ENCODE assay signal across 19 cellular contexts in genomic region chrX:153693216-153694086, GRCh38. TPM values are rescaled to one million over a fixed set of nuclear protein-coding genes. Genes with fewer than 3 reads are reported as not detected.
DNase-seq lines count a peak whose midpoint lies in the region; ATAC-seq, FAIRE-seq and TF ChIP-seq lines count a peak whose summit lies in the region.
"Had no signal": no experiment of that assay in that cellular context is flagged by ENCODE, and none has a peak within 500 bp of the region (broad histone marks: within the 10 kb centered on the region; RNA-seq: fewer than 3 reads in every experiment).

No MANE protein-coding gene starts in this region.

- no peak for FAIRE-seq in A549 (lab: Jason Lieb, UNC)
- FAIRE-seq: GM12891 had no signal

- POLR2A ChIA-PET in A549 (lab: Yijun Ruan, JAX) (no interaction called here), Panc1 (lab: Charles Lee) (no interaction called here)

- peaks cover 7% of the 10 kb centered on the region; the same call in 2 of the 3 replicates for H3K4me1 ChIP-seq in A549
- peaks cover 14% of the 10 kb centered on the region for H3K4me1 ChIP-seq in Panc1 (ENCODE audit: control insufficient read depth, insufficient read depth, low read length)
- H3K4me1 ChIP-seq in osteoblast (ENCODE audit: insufficient read depth, low read length): no peaks in the 10 kb centered on the region
- H3K4me1 ChIP-seq in ovary (ENCODE audit: insufficient read depth): no peaks in the 10 kb centered on the region

- TF ChIP-seq POLR2A in A549 (IDR thresholded peaks at IDR 0.05; ENCODE audit: low read length): no peak
- TF ChIP-seq POLR2A in ovary (IDR thresholded peaks at IDR 0.05): no peak

- no peak for TF ChIP-seq CTCF in A549 (IDR thresholded peaks at IDR 0.05)
- no peak for TF ChIP-seq CTCF in Panc1 (IDR thresholded peaks at IDR 0.05)
- no peak for TF ChIP-seq CTCF in osteoblast (IDR thresholded peaks at IDR 0.05; ENCODE audit: extremely low read depth, low read depth, low read length)
- no peak for TF ChIP-seq CTCF in ovary (IDR thresholded peaks at IDR 0.05)

- intact Hi-C loops in Panc1 (cut with micrococcal nuclease; ENCODE audit: unreplicated experiment): no loop called here
- intact Hi-C loops in ovary (cut with DNase I): no loop called here

- CTCF ChIA-PET in A549 (lab: Yijun Ruan, JAX) (interaction anchor here (2.6 kb wide), 1 partner anchor 15 kb away, joined by 9 read pairs; no protein-coding TSS in a partner anchor), Panc1 (lab: Charles Lee) (no interaction called here)

- no peak overlapping the region for H2AFZ ChIP-seq in osteoblast (ENCODE audit: low read length)

- DNase-seq in A549 (ENCODE audit: low read depth in 1 of 2, low spot score in 1 of 2) (no peak), Panc1 (ENCODE audit: low read depth, low spot score) (no peak), islet precursor cell (peak; percentile 42), osteoblast (ENCODE audit: insufficient read length, low spot score, missing footprints) (peak; percentile 29), ovary (no peak)
- no peak for DNase-seq in stimulated activated CD4-positive, alpha-beta T cell treated with anti-CD3 and anti-CD28 coated beads, Interleukin-4, amount 100 ng/mL, for 24 hours
- DNase-seq: CD8-positive, alpha-beta T cell; GOT3; NCI-H1092 treated with DMSO at 0.1 percent for 48 hours; NCI-H2081; NCI-H510A; NCI-H774; OCI-M1; SHP77 treated with DMSO at 0.1 percent for 48 hours had no signal

- H3K9me3 ChIP-seq in A549 (no peaks in the 10 kb centered on the region), Panc1 (ENCODE audit: control insufficient read depth, insufficient read depth, low read depth, low read length) (no peaks in the 10 kb centered on the region), osteoblast (ENCODE audit: low read depth, low read length) (no peaks in the 10 kb centered on the region), ovary (no peaks in the 10 kb centered on the region)

- WGBS in A549 (ENCODE audit: missing lambda C conversion rate): 93% methylated on average over 13 of the region's 31 CpGs
- 83 to 87% (median 85%) methylated on average over 27 to 31 of the region's 31 CpGs for WGBS in ovary, 3 donors

- in situ Hi-C loops in Panc1 (cut with HindIII; ENCODE audit: low pct_unique_long_range_greater_than_20kb, low sequenced_read_pairs): no loop called here

- H4K20me1 ChIP-seq in osteoblast (ENCODE audit: insufficient read depth, low read length): peaks cover 12% of the 10 kb centered on the region

- BruUV-seq in Panc1 (replicated peaks; lab: Mats Ljungman, UMichigan): no TSS peak

- H3K27me3 ChIP-seq in Panc1 (ENCODE audit: control insufficient read depth, insufficient read depth, low read length) (no peaks in the 10 kb centered on the region), osteoblast (ENCODE audit: insufficient read depth, low read length) (no peaks in the 10 kb centered on the region), ovary (no peaks in the 10 kb centered on the region)

- ATAC-seq in A549 (peak in 1 of 2 experiments; percentile 5; a peak in 3 of 6 replicates), Panc1 (peak; percentile 6), HG03108 (IDR thresholded peaks at IDR 0.05; ENCODE audit: unreplicated experiment) (no peak)
- ATAC-seq: CD8-positive, alpha-beta T cell; HCT116 had no signal

- no peaks in the 10 kb centered on the region for H3K36me3 ChIP-seq in Panc1 (ENCODE audit: control insufficient read depth, insufficient read depth, low read length)
- H3K36me3 ChIP-seq in osteoblast (ENCODE audit: insufficient read depth, low read length): no peaks in the 10 kb centered on the region
- no peaks in the 10 kb centered on the region for H3K36me3 ChIP-seq in ovary

- no peak for TF ChIP-seq RAD21 in A549 (conservative IDR thresholded peaks at IDR 0.05 in 1 of 2, IDR thresholded peaks at IDR 0.05 in 1 of 2)

- H3K27ac ChIP-seq in A549: no peak overlapping the region
- no peak overlapping the region for H3K27ac ChIP-seq in Panc1 (ENCODE audit: low read length)
- H3K27ac ChIP-seq in osteoblast (ENCODE audit: low read depth, low read length): no peak overlapping the region
- no peak overlapping the region for H3K27ac ChIP-seq in ovary
- H3K27ac ChIP-seq: BLaER1 treated with 17β-estradiol and CSF1 and Interleukin-3, amounts not matched to agents 10 nM and 100 nM had no signal

- H3K4me2 ChIP-seq in A549 (no peak overlapping the region), osteoblast (ENCODE audit: insufficient read depth, low read length) (no peak overlapping the region)

- no peak for TF ChIP-seq EP300 in A549 (IDR thresholded peaks at IDR 0.05)
- no peak for TF ChIP-seq EP300 in ovary (IDR thresholded peaks at IDR 0.05)

- peaks cover 3% of the 10 kb centered on the region for H3K79me2 ChIP-seq in osteoblast (ENCODE audit: insufficient read depth, low read length)

- no peak overlapping the region for H3K4me3 ChIP-seq in A549
- H3K4me3 ChIP-seq in Panc1 (ENCODE audit: low read depth in 2 of 2, low read length in 2 of 2): no peak overlapping the region
- H3K4me3 ChIP-seq in osteoblast (ENCODE audit: insufficient read depth, low read length): no peak overlapping the region
- H3K4me3 ChIP-seq in ovary: no peak overlapping the region
- H3K4me3 ChIP-seq: BLaER1 treated with 17β-estradiol and CSF1 and Interleukin-3, amounts not matched to agents 10 nM and 100 nM had no signal

TF ChIP-seq in A549, 52 proteins besides CTCF, POLR2A, EP300 and RAD21:
- TF ChIP-seq POLR2AphosphoS2 (conservative IDR thresholded peaks at IDR 0.05; ENCODE audit: low read length): 0 out of 2 replicates have a peak, but pooled peaks have one; percentile 44
- no peak for TF ChIP-seq RCOR1 (IDR thresholded peaks at IDR 0.05; ENCODE audit: low read depth, low read length)
TF ChIP-seq in A549: peak in this region for 1.

RNA-seq across cellular contexts. Expression of gene SLC6A8, which starts 5.7 kb away (rescaled TPM):
- polyA plus RNA-seq in A549 (2011; rRNA removed) (2.0 and 3.4 TPM in 2 replicates), A549 (2017; fragmentation: RNase III; extraction: RNeasy Plus Mini Kit Qiagen cat#74134 plus additional on column Dnase treatment) (5.7 to 6.9 TPM (median 6.1 TPM) in 3 replicates), ovary (10 to 100 TPM in 1 of 2 donors, 1 to 10 TPM in 1; 7.5 to 10.0 TPM)
- 4.2 and 7.4 TPM in 2 replicates for polyA plus RNA-seq in A549 (2012; cell fraction: cytosol; rRNA removed)
- polyA plus RNA-seq in A549 (2012; cell fraction: nucleus; rRNA removed): 10.2 and 14.9 TPM in 2 replicates
- 8.6 and 9.8 TPM in 2 replicates for polyA minus RNA-seq in A549 (2011; rRNA and poly(A)+ RNA removed)
- total RNA-seq in Panc1 (2021; ENCODE audit: unreplicated experiment) (125 TPM), osteoblast (15.3 and 19.5 TPM in 2 replicates), ovary (10 to 100 TPM in 5 of 7 donors, 1 to 10 TPM in 2; 6.3 to 23.5 (median 16.3) TPM)
- 165 TPM for polyA plus RNA-seq in Panc1 (2012; ENCODE audit: insufficient read length)

RNA-seq across cellular contexts. Expression of gene PNCK, which starts 19.8 kb away (rescaled TPM):
- polyA plus RNA-seq in A549 (2011; rRNA removed) (0.17 TPM in 2 replicates), A549 (2017; fragmentation: RNase III; extraction: RNeasy Plus Mini Kit Qiagen cat#74134 plus additional on column Dnase treatment) (0.13 to 0.30 TPM (median 0.25 TPM) in 3 replicates), ovary (1 to 10 TPM in 1 of 2 donors, under 1 TPM in 1; 0.87 to 1.1 TPM)
- 0.08 and 0.09 TPM in 2 replicates for polyA plus RNA-seq in A549 (2012; cell fraction: cytosol; rRNA removed)
- polyA plus RNA-seq in A549 (2012; cell fraction: nucleus; rRNA removed): 0.64 and 1.3 TPM in 2 replicates
- not detected in 2 replicates for polyA minus RNA-seq in A549 (2011; rRNA and poly(A)+ RNA removed)
- total RNA-seq in Panc1 (2021; ENCODE audit: unreplicated experiment) (2.3 TPM), osteoblast (0.29 and 0.36 TPM in 2 replicates), ovary (1 to 10 TPM in 4 of 7 donors, under 1 TPM in 2, not detected in 1; 0.51 to 5.9 (median 1.6) TPM)
- polyA plus RNA-seq in Panc1 (2012; ENCODE audit: insufficient read length): 2.2 TPM
- total RNA-seq: RPMI7951 had no signal

RNA-seq across cellular contexts. Expression of gene BCAP31, which starts 30.7 kb away (rescaled TPM):
- 217 and 257 TPM in 2 replicates for polyA plus RNA-seq in A549 (2011; rRNA removed)
- polyA plus RNA-seq in A549 (2012; cell fraction: cytosol; rRNA removed): 205 and 233 TPM in 2 replicates
- 237 and 262 TPM in 2 replicates for polyA plus RNA-seq in A549 (2012; cell fraction: nucleus; rRNA removed)
- 335 to 351 TPM (median 349 TPM) in 3 replicates for polyA plus RNA-seq in A549 (2017; fragmentation: RNase III; extraction: RNeasy Plus Mini Kit Qiagen cat#74134 plus additional on column Dnase treatment)
- 175 and 185 TPM in 2 replicates for polyA minus RNA-seq in A549 (2011; rRNA and poly(A)+ RNA removed)
- 432 TPM for total RNA-seq in Panc1 (2021; ENCODE audit: unreplicated experiment)
- polyA plus RNA-seq in Panc1 (2012; ENCODE audit: insufficient read length): 455 TPM
- 114 and 118 TPM in 2 replicates for total RNA-seq in osteoblast
- 100 to 1,000 TPM in 5 of 7 donors, 10 to 100 TPM in 2; 53.7 to 146 (median 126) TPM for total RNA-seq in ovary
- 100 to 1,000 TPM; 151 to 195 TPM for polyA plus RNA-seq in ovary

RNA-seq across cellular contexts. Expression of gene ABCD1, which starts 31.2 kb away (rescaled TPM):
- polyA plus RNA-seq in A549 (2011; rRNA removed) (1.7 and 1.8 TPM in 2 replicates), A549 (2017; fragmentation: RNase III; extraction: RNeasy Plus Mini Kit Qiagen cat#74134 plus additional on column Dnase treatment) (3.3 to 5.1 TPM (median 3.8 TPM) in 3 replicates), ovary (1 to 10 TPM; 1.4 to 5.1 TPM)
- polyA plus RNA-seq in A549 (2012; cell fraction: cytosol; rRNA removed): 3.0 and 3.8 TPM in 2 replicates
- 10.0 and 12.8 TPM in 2 replicates for polyA plus RNA-seq in A549 (2012; cell fraction: nucleus; rRNA removed)
- 2.1 and 4.0 TPM in 2 replicates for polyA minus RNA-seq in A549 (2011; rRNA and poly(A)+ RNA removed)
- total RNA-seq in Panc1 (2021; ENCODE audit: unreplicated experiment) (86.6 TPM), osteoblast (14.1 and 16.3 TPM in 2 replicates), ovary (10 to 100 TPM in 1 of 7 donors, 1 to 10 TPM in 6; 6.1 to 11.1 (median 9.1) TPM)
- polyA plus RNA-seq in Panc1 (2012; ENCODE audit: insufficient read length): 81.6 TPM

RNA-seq across cellular contexts. Expression of gene DUSP9, which starts 46.4 kb away (rescaled TPM):
- polyA plus RNA-seq in A549 (2011; rRNA removed): 0.65 and 0.75 TPM in 2 replicates
- 2.0 and 3.1 TPM in 2 replicates for polyA plus RNA-seq in A549 (2012; cell fraction: cytosol; rRNA removed)
- polyA plus RNA-seq in A549 (2012; cell fraction: nucleus; rRNA removed): 2.5 and 2.8 TPM in 2 replicates
- polyA plus RNA-seq in A549 (2017; fragmentation: RNase III; extraction: RNeasy Plus Mini Kit Qiagen cat#74134 plus additional on column Dnase treatment): 1.3 to 1.6 TPM (median 1.3 TPM) in 3 replicates
- 0.70 and 1.1 TPM in 2 replicates for polyA minus RNA-seq in A549 (2011; rRNA and poly(A)+ RNA removed)
- total RNA-seq in Panc1 (2021; ENCODE audit: unreplicated experiment): 7.1 TPM
- 9.8 TPM for polyA plus RNA-seq in Panc1 (2012; ENCODE audit: insufficient read length)
- under 0.01 TPM in 2 replicates for total RNA-seq in osteoblast
- total RNA-seq in ovary: 1 to 10 TPM in 3 of 7 donors, under 1 TPM in 4; 0.12 to 3.7 (median 0.74) TPM
- polyA plus RNA-seq in ovary: under 1 TPM in 1 of 2 donors, not detected in 1; 0.28 TPM
- total RNA-seq: CD8-positive, alpha-beta T cell; RPMI7951 had no signal

Comparison
In these comparisons a context has a peak if more than half of its experiments do, and no peak if none do; other contexts are left out.
1. DNase-seq: peak in islet precursor cell (single experiment) and osteoblast (single experiment); none in A549 (0 of 2), Panc1 (single experiment), stimulated activated CD4-positive, alpha-beta T cell treated with anti-CD3 and anti-CD28 coated beads, Interleukin-4, amount 100 ng/mL, for 24 hours (single experiment) and ovary (0 of 5).